ENCODE assay signal across 9 cellular contexts in genomic region chr12:12804432-12804886, GRCh38. TPM values are rescaled to one million over a fixed set of nuclear protein-coding genes. Genes with fewer than 3 reads are reported as not detected.
DNase-seq lines count a peak whose midpoint lies in the region; ATAC-seq and TF ChIP-seq lines count a peak whose summit lies in the region.
"Had no signal": no experiment of that assay in that cellular context is flagged by ENCODE, and none has a peak within 500 bp of the region (broad histone marks: within the 10 kb centered on the region; RNA-seq: fewer than 3 reads in every experiment).

No MANE protein-coding gene starts in this region.

- no peaks in the 10 kb centered on the region for H3K36me3 Mint-ChIP-seq in activated T-helper 17 cell treated with anti-CD3 and anti-CD28 coated beads, Interleukin-2, amount 50 U/mL, for 72 hours (ENCODE audit: low read depth)

- DNase-seq in GM04503 (ENCODE audit: low read depth), result peak; percentile 79
- DNase-seq in kidney epithelial cell (ENCODE audit: low read depth), result peak; percentile 93
- DNase-seq in stimulated activated CD4-positive, alpha-beta T cell treated with anti-CD3 and anti-CD28 coated beads, Interleukin-1b, Interleukin-23, amount 100 ng/mL, for 48 hours, result no peak
- no peak for DNase-seq in left ventricle myocardium superior
- DNase-seq: cortex of kidney had no signal

- peak overlapping the region; percentile 41 for H3K4me3 Mint-ChIP-seq in activated T-helper 17 cell treated with anti-CD3 and anti-CD28 coated beads, Interleukin-2, amount 50 U/mL, for 72 hours

- H3K79me2 ChIP-seq in ACC112 (ENCODE audit: control insufficient read depth, insufficient read depth, low read length, unreplicated experiment), result no peaks in the 10 kb centered on the region

- H3K27me3 ChIP-seq in ACC112 (ENCODE audit: insufficient read depth, low read length), result no peaks in the 10 kb centered on the region
- H3K27me3 ChIP-seq in kidney epithelial cell (ENCODE audit: control insufficient read depth, insufficient read depth, low read length), result no peaks in the 10 kb centered on the region

- peaks cover 59% of the 10 kb centered on the region for H3K4me1 Mint-ChIP-seq in activated T-helper 17 cell treated with anti-CD3 and anti-CD28 coated beads, Interleukin-2, amount 50 U/mL, for 72 hours

- ATAC-seq in activated T-helper 17 cell treated with anti-CD3 and anti-CD28 coated beads, Interleukin-2, amount 50 U/mL, for 72 hours (replicated peaks), result peak; percentile 46
- ATAC-seq in HG02884 (IDR thresholded peaks at IDR 0.05; ENCODE audit: unreplicated experiment) (no peak), GM21447 (IDR thresholded peaks at IDR 0.05; ENCODE audit: unreplicated experiment) (no peak), left ventricle myocardium superior (no peak)

- H3K4me3 ChIP-seq in ACC112 (ENCODE audit: low read depth, low read length) (peak overlapping the region; percentile 14; the same call in 1 of the 2 replicates), kidney epithelial cell (ENCODE audit: low read depth, low read length) (no peak overlapping the region)

- no peaks in the 10 kb centered on the region for H3K27me3 Mint-ChIP-seq in activated T-helper 17 cell treated with anti-CD3 and anti-CD28 coated beads, Interleukin-2, amount 50 U/mL, for 72 hours

- peak overlapping the region; percentile 79 for H3K27ac Mint-ChIP-seq in activated T-helper 17 cell treated with anti-CD3 and anti-CD28 coated beads, Interleukin-2, amount 50 U/mL, for 72 hours

- H3K4me1 ChIP-seq in ACC112 (ENCODE audit: control insufficient read depth, insufficient read depth, low read length, unreplicated experiment), result peaks cover 43% of the 10 kb centered on the region

- H3K9me3 Mint-ChIP-seq in activated T-helper 17 cell treated with anti-CD3 and anti-CD28 coated beads, Interleukin-2, amount 50 U/mL, for 72 hours, result no peaks in the 10 kb centered on the region

- no peak overlapping the region for H2AFZ ChIP-seq in ACC112 (ENCODE audit: low read length, unreplicated experiment)

- H3K27ac ChIP-seq in ACC112 (ENCODE audit: low read depth, low read length), result peak overlapping the region; percentile 73

- no peak for TF ChIP-seq CTCF in kidney epithelial cell (IDR thresholded peaks at IDR 0.05; ENCODE audit: insufficient read depth, low read length, poor library complexity, severe bottlenecking)

- intact Hi-C loops in left ventricle myocardium superior (cut with micrococcal nuclease), result no loop called here

- H3K36me3 ChIP-seq in ACC112 (ENCODE audit: insufficient read depth, low read length) (no peaks in the 10 kb centered on the region), kidney epithelial cell (ENCODE audit: control insufficient read depth, insufficient read depth, low read length) (no peaks in the 10 kb centered on the region)

RNA-seq across cellular contexts. Expression of gene DDX47, which starts 8.7 kb away (rescaled TPM):
- 10 to 100 TPM; 90.0 to 90.4 TPM for total RNA-seq in activated T-helper 17 cell treated with anti-CD3 and anti-CD28 coated beads, Interleukin-2, amount 50 U/mL, for 72 hours
- total RNA-seq in kidney epithelial cell (59.0 and 63.7 TPM in 2 replicates), left ventricle myocardium superior (29.9 TPM)

RNA-seq across cellular contexts. Expression of gene APOLD1, which starts 19.0 kb away (rescaled TPM):
- 10 to 100 TPM in 1 of 2 donors, 1 to 10 TPM in 1; 8.7 to 42.2 TPM for total RNA-seq in activated T-helper 17 cell treated with anti-CD3 and anti-CD28 coated beads, Interleukin-2, amount 50 U/mL, for 72 hours
- total RNA-seq in kidney epithelial cell (1.4 and 2.0 TPM in 2 replicates), left ventricle myocardium superior (21.3 TPM)

Comparison
In these comparisons a context has a peak if more than half of its experiments do, and no peak if none do; other contexts are left out.
1. DNase-seq: peak in GM04503 (single experiment) and kidney epithelial cell (single experiment); none in stimulated activated CD4-positive, alpha-beta T cell treated with anti-CD3 and anti-CD28 coated beads, Interleukin-1b, Interleukin-23, amount 100 ng/mL, for 48 hours (single experiment) and left ventricle myocardium superior (single experiment).